Comparison of ENCODE assay signal across 8 cellular contexts in genomic region chr2:39120771-39121522, GRCh38. TPM values are rescaled to one million over a fixed set of nuclear protein-coding genes. Genes with fewer than 3 reads are reported as not detected.
A peak's percentile ranks its signal among the peaks of the same experiment; 100 is the strongest.
DNase-seq lines count a peak whose midpoint lies in the region; ATAC-seq and TF ChIP-seq lines count a peak whose summit lies in the region.

TSS of gene SOS1 (minus strand) at chr2:39121051. CDS start at chr2:39120422, 629 bp downstream.

- ATAC-seq in HG02623 (IDR thresholded peaks at IDR 0.05; ENCODE audit: unreplicated experiment) (peak; percentile 41), SK-N-SH treated with all-trans-retinoic acid at 6 μM for 48 hours (peak; percentile 71)

- H3K27me3 ChIP-seq in suprapubic skin, result no peaks in the 10 kb centered on the region

- TF ChIP-seq CTCF in GM10266 (IDR thresholded peaks at IDR 0.05; ENCODE audit: control insufficient read depth, insufficient read depth, low read depth, missing control alignments) (no peak), suprapubic skin (IDR thresholded peaks at IDR 0.05) (no peak)

- H3K4me1 Mint-ChIP-seq in activated naive CD4-positive, alpha-beta T cell treated with anti-CD3 and anti-CD28 coated beads, Interleukin-2, amount 50 U/mL, for 24 hours, result peaks cover 62% of the 10 kb centered on the region

- peak in 1 of 2 donors; percentile 72 for TF ChIP-seq POLR2A in suprapubic skin (IDR thresholded peaks at IDR 0.05)

- TF ChIP-seq EP300 in suprapubic skin (IDR thresholded peaks at IDR 0.05), result no peak

- peaks cover 55% of the 10 kb centered on the region for H3K4me1 ChIP-seq in suprapubic skin

- WGBS in suprapubic skin, result under 1% methylated on average over 33 of the region's 60 CpGs

- H3K27ac Mint-ChIP-seq in activated naive CD4-positive, alpha-beta T cell treated with anti-CD3 and anti-CD28 coated beads, Interleukin-2, amount 50 U/mL, for 24 hours, result peak within 1 kb of the TSS; percentile 98

- DNase-seq in GM10266 (ENCODE audit: extremely low spot score), result peak; percentile 93
- peak; percentile 92 for DNase-seq in NCI-H1092 treated with DMSO at 0.1 percent for 48 hours (lab: John Stamatoyannopoulos, UW)
- DNase-seq in globus pallidus (ENCODE audit: low spot score), result peak; percentile 91
- DNase-seq in occipital lobe (lab: John Stamatoyannopoulos, UW), result peak; percentile 90
- peak; percentile 97 for DNase-seq in suprapubic skin (ENCODE audit: low spot score in 2 of 2)

- H3K36me3 Mint-ChIP-seq in activated naive CD4-positive, alpha-beta T cell treated with anti-CD3 and anti-CD28 coated beads, Interleukin-2, amount 50 U/mL, for 24 hours, result peaks cover 4% of the 10 kb centered on the region

- H3K36me3 ChIP-seq in suprapubic skin, result no peaks in the 10 kb centered on the region

- peak within 1 kb of the TSS; percentile 85 for H3K4me3 ChIP-seq in suprapubic skin

- H3K9me3 ChIP-seq in suprapubic skin, result no peaks in the 10 kb centered on the region

- no peaks in the 10 kb centered on the region for H3K9me3 Mint-ChIP-seq in activated naive CD4-positive, alpha-beta T cell treated with anti-CD3 and anti-CD28 coated beads, Interleukin-2, amount 50 U/mL, for 24 hours

- no peaks in the 10 kb centered on the region for H3K27me3 Mint-ChIP-seq in activated naive CD4-positive, alpha-beta T cell treated with anti-CD3 and anti-CD28 coated beads, Interleukin-2, amount 50 U/mL, for 24 hours

- peak within 1 kb of the TSS; percentile 98 for H3K4me3 Mint-ChIP-seq in activated naive CD4-positive, alpha-beta T cell treated with anti-CD3 and anti-CD28 coated beads, Interleukin-2, amount 50 U/mL, for 24 hours

- peak within 1 kb of the TSS; percentile 96 for H3K27ac ChIP-seq in suprapubic skin

TF ChIP-seq in SK-N-SH treated with all-trans-retinoic acid at 6 μM for 48 hours, 23 proteins besides CTCF, POLR2A, EP300 and RAD21:
- TF ChIP-seq TCF4 (CRISPR knock-in tag; IDR thresholded peaks at IDR 0.05; ENCODE audit: borderline replicate concordance) (peak; percentile 41; the same call in 1 of the 2 replicates), OSR1 (CRISPR knock-in tag; IDR thresholded peaks at IDR 0.05) (no peak), PATZ1 (CRISPR knock-in tag; IDR thresholded peaks at IDR 0.05; ENCODE audit: borderline replicate concordance) (peak; percentile 87; the same call in 1 of the 2 replicates), GLIS3 (CRISPR knock-in tag; IDR thresholded peaks at IDR 0.05) (no peak), ZC3H10 (CRISPR knock-in tag; IDR thresholded peaks at IDR 0.05) (no peak), ZNF8 (CRISPR knock-in tag; IDR thresholded peaks at IDR 0.05) (no peak), TSHZ2 (CRISPR knock-in tag; IDR thresholded peaks at IDR 0.05) (peak; percentile 22; the same call in 1 of the 2 replicates), ISL1 (CRISPR knock-in tag; IDR thresholded peaks at IDR 0.05) (peak; percentile 5; the same call in 1 of the 2 replicates)

RNA-seq across cellular contexts. Expression of gene SOS1, which starts in this region (rescaled TPM):
- total RNA-seq in occipital lobe (32.1 TPM), suprapubic skin (10 to 100 TPM; 18.3 to 38.3 (median 27.7) TPM)

Comparison
In these comparisons a context has a peak if more than half of its experiments do, and no peak if none do; other contexts are left out.
1. Peak in every context shown above with its lines: DNase-seq, ATAC-seq, H3K4me3 ChIP-seq and H3K27ac ChIP-seq.